In the genomic region with DNA sequence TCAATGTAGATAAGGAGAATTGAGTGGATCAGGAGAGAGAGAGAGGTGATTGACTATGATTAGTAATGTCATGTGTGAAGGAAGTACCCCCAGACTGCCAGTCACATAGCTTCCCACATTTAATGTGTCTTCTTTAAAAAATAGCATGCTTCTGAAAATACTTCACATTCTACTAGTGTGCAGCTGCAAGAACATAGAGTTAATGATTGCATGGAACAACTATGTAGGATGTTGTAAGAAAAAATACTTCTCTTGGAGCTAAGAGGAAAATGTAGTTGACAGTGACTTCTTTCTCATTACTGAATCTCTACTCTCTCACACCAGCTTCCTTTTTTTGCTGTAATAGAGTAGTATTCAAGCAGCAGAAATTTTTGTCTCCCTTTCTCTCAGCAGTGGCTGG, we compare ENCODE assay signal across 25 cellular contexts.
A peak's percentile ranks its signal among the peaks of the same experiment; 100 is the strongest.
DNase-seq lines count a peak whose midpoint lies in the region; ATAC-seq and TF ChIP-seq lines count a peak whose summit lies in the region.
"Had no signal": no experiment of that assay in that cellular context is flagged by ENCODE, and none has a peak within 500 bp of the region (broad histone marks: within the 10 kb centered on the region; RNA-seq: fewer than 3 reads in every experiment).

No MANE protein-coding gene starts in this region.

- no peak for ATAC-seq in HG02759 (IDR thresholded peaks at IDR 0.05; ENCODE audit: unreplicated experiment)
- no peak for ATAC-seq in natural killer cell
- no peak for ATAC-seq in HG03175 (IDR thresholded peaks at IDR 0.05; ENCODE audit: unreplicated experiment)
- ATAC-seq: T-cell had no signal

- H3K4me3 ChIP-seq in AG04450 (ENCODE audit: low read depth, low read length) (no peak overlapping the region), GM23248 (no peak overlapping the region), choroid plexus epithelial cell (ENCODE audit: low read depth, low read length) (no peak overlapping the region), mesenchymal stem cell (ENCODE audit: insufficient read depth in 1 of 2, low read depth in 1 of 2, low read length in 2 of 2) (no peak overlapping the region)
- H3K4me3 ChIP-seq: BLaER1, Peyer's patch, SJCRH30 had no signal

- no peak overlapping the region for H3K4ac ChIP-seq in mesenchymal stem cell (ENCODE audit: low read depth in 1 of 2, low read length in 2 of 2)

- H3K36me3 Mint-ChIP-seq in natural killer cell = no peaks in the 10 kb centered on the region
- H3K36me3 Mint-ChIP-seq: T-cell had no signal

- POLR2A ChIA-PET in AG04450 (lab: Yijun Ruan, JAX) = no interaction called here

- no peak overlapping the region for H2BK120ac ChIP-seq in mesenchymal stem cell (ENCODE audit: low read depth, low read length)

- H3K4me2 ChIP-seq in GM23248 (ENCODE audit: unreplicated experiment) (no peak overlapping the region), mesenchymal stem cell (ENCODE audit: low read length, poor library complexity, severe bottlenecking) (no peak overlapping the region)
- H3K4me2 ChIP-seq: BLaER1, KMS-11 had no signal

- H3K4me1 ChIP-seq in GM23248 (ENCODE audit: insufficient read depth) = peaks cover 5% of the 10 kb centered on the region
- H3K4me1 ChIP-seq in mesenchymal stem cell (ENCODE audit: control insufficient read depth, insufficient read depth, low read depth, low read length) = peaks cover 5% of the 10 kb centered on the region
- H3K4me1 ChIP-seq: BLaER1, Peyer's patch, SJCRH30 had no signal

- peaks cover 0 to 3% of the 10 kb centered on the region in 2 donors for H3K9me3 Mint-ChIP-seq in natural killer cell
- H3K9me3 Mint-ChIP-seq: CD4-positive, alpha-beta T cell; T-cell had no signal

- no peaks in the 10 kb centered on the region for H3K79me2 ChIP-seq in GM23248 (ENCODE audit: insufficient read depth)

- no peaks in the 10 kb centered on the region for H3K36me3 ChIP-seq in GM23248 (ENCODE audit: low read depth)
- no peaks in the 10 kb centered on the region for H3K36me3 ChIP-seq in mesenchymal stem cell (ENCODE audit: control insufficient read depth in 1 of 2, insufficient read depth in 2 of 2, low read depth in 1 of 2, low read length in 2 of 2)
- H3K36me3 ChIP-seq: BLaER1, Peyer's patch, SJCRH30 had no signal

- H3K27me3 ChIP-seq in AG04450 (ENCODE audit: control insufficient read depth, insufficient read depth, low read length) (no peaks in the 10 kb centered on the region), GM23248 (replicated peaks; ENCODE audit: insufficient read depth) (no peaks in the 10 kb centered on the region), mesenchymal stem cell (ENCODE audit: control insufficient read depth in 1 of 2, insufficient read depth in 1 of 2, low read length in 2 of 2) (no peaks in the 10 kb centered on the region)
- H3K27me3 ChIP-seq: BLaER1, Peyer's patch, SJCRH30 had no signal

- H3K4me3 Mint-ChIP-seq in natural killer cell = no peak overlapping the region
- H3K4me3 Mint-ChIP-seq: CD4-positive, alpha-beta T cell; T-cell had no signal

- no peaks in the 10 kb centered on the region for H4K20me1 ChIP-seq in GM23248 (ENCODE audit: insufficient read depth)
- H4K20me1 ChIP-seq: BLaER1 had no signal

- H3K9ac ChIP-seq in GM23248 = no peak overlapping the region
- H3K9ac ChIP-seq in mesenchymal stem cell (ENCODE audit: low read length) = no peak overlapping the region
- H3K9ac ChIP-seq: BLaER1, KMS-11 had no signal

- H3K23ac ChIP-seq in mesenchymal stem cell (ENCODE audit: low read length in 2 of 2) = no peak overlapping the region

- no peak overlapping the region for H3K14ac ChIP-seq in mesenchymal stem cell (ENCODE audit: low read length in 2 of 2)

- no peaks in the 10 kb centered on the region for H3K27me3 Mint-ChIP-seq in natural killer cell (ENCODE audit: low read depth in 2 of 2)
- H3K27me3 Mint-ChIP-seq: CD4-positive, alpha-beta T cell; T-cell had no signal

- intact Hi-C loops in natural killer cell (cut with micrococcal nuclease) = no loop called here

- no peaks in the 10 kb centered on the region for H3K79me1 ChIP-seq in mesenchymal stem cell (replicated peaks; ENCODE audit: low read length, poor library complexity, severe bottlenecking)

- CTCF ChIA-PET in AG04450 (lab: Charles Lee) = no interaction called here

- H4K91ac ChIP-seq in mesenchymal stem cell (ENCODE audit: low read length) = no peak overlapping the region

- peaks cover 0 to 5% of the 10 kb centered on the region in 2 donors for H3K4me1 Mint-ChIP-seq in natural killer cell
- H3K4me1 Mint-ChIP-seq: T-cell had no signal

- H3K27ac ChIP-seq in AG04450 (ENCODE audit: low read depth, low read length) (no peak overlapping the region), GM23248 (no peak overlapping the region), mesenchymal stem cell (ENCODE audit: low read length, poor library complexity, severe bottlenecking) (peak overlapping the region; percentile 92)
- H3K27ac ChIP-seq: BLaER1, KMS-11, Peyer's patch, SJCRH30 had no signal

- H3F3A ChIP-seq in GM23248 (ENCODE audit: insufficient read depth) = 0 out of 2 replicates have a peak, but pooled peaks cover 4% of the 10 kb centered on the region

- in situ Hi-C loops in GM23248 (cut with MboI) = loop anchor here (25.0 kb wide), 1 partner anchor 103 kb away; no protein-coding TSS in a partner anchor

- H2BK12ac ChIP-seq in mesenchymal stem cell (ENCODE audit: low read length in 2 of 2) = no peak overlapping the region

- DNase-seq in AG04450 (ENCODE audit: low read depth, low spot score) (peak; percentile 18), GM23248 (peak; percentile 36), choroid plexus epithelial cell (ENCODE audit: low read depth) (peak; percentile 34), mesenchymal stem cell (peak; percentile 43), natural killer cell (no peak)
- DNase-seq: 8988T; CD4-positive, alpha-beta T cell; COR-L47; DMS 273 treated with DMSO at 0.1 percent for 48 hours; DMS79 treated with DMSO at 0.1 percent for 48 hours; IMR-90; NCI-H1105; NCI-H146; NCI-H2029; NCI-H226; NCI-H510A treated with DMSO at 0.1 percent for 48 hours; NCI-H774; NK-92 treated with Interleukin-12 subunit alpha and Interleukin-12 subunit beta, amount 100 ng/mL, for 24 hours; Peyer's patch; SJCRH30; T-cell had no signal

- H4K8ac ChIP-seq in mesenchymal stem cell (ENCODE audit: low read length) = no peak overlapping the region

- H2AFZ ChIP-seq in GM23248 (no peak overlapping the region), mesenchymal stem cell (ENCODE audit: low read depth, low read length) (no peak overlapping the region)

- H3K27ac Mint-ChIP-seq in natural killer cell = no peak overlapping the region
- H3K27ac Mint-ChIP-seq: CD4-positive, alpha-beta T cell; T-cell had no signal

- H3K18ac ChIP-seq in mesenchymal stem cell (ENCODE audit: low read depth in 1 of 2, low read length in 2 of 2) = no peak overlapping the region

- no peaks in the 10 kb centered on the region for H3K9me2 ChIP-seq in GM23248 (ENCODE audit: insufficient read depth)

- TF ChIP-seq CTCF in AG04450 (IDR thresholded peaks at IDR 0.05; ENCODE audit: low read depth, low read length) = no peak
- no peak for TF ChIP-seq CTCF in choroid plexus epithelial cell (conservative IDR thresholded peaks at IDR 0.05; ENCODE audit: low read depth, low read length)
- no peak for TF ChIP-seq CTCF in natural killer cell (IDR thresholded peaks at IDR 0.05)

- H3K9me3 ChIP-seq in AG04450 (ENCODE audit: control insufficient read depth, insufficient read depth, low read length) = no peaks in the 10 kb centered on the region
- H3K9me3 ChIP-seq in GM23248 (ENCODE audit: low read depth) = no peaks in the 10 kb centered on the region
- H3K9me3 ChIP-seq in mesenchymal stem cell (ENCODE audit: control insufficient read depth, low read length) = no peaks in the 10 kb centered on the region
- H3K9me3 ChIP-seq: BLaER1, Peyer's patch, SJCRH30 had no signal

- peak overlapping the region; percentile 57 for H2BK5ac ChIP-seq in mesenchymal stem cell (ENCODE audit: low read depth, low read length, poor library complexity, severe bottlenecking)

- no peak overlapping the region for H2BK15ac ChIP-seq in mesenchymal stem cell (ENCODE audit: low read depth, poor library complexity, severe bottlenecking)

- no peak overlapping the region for H2AK5ac ChIP-seq in mesenchymal stem cell (ENCODE audit: low read length, severe bottlenecking)
